ENCODE assay signal across 1 cellular context in the genomic region with DNA sequence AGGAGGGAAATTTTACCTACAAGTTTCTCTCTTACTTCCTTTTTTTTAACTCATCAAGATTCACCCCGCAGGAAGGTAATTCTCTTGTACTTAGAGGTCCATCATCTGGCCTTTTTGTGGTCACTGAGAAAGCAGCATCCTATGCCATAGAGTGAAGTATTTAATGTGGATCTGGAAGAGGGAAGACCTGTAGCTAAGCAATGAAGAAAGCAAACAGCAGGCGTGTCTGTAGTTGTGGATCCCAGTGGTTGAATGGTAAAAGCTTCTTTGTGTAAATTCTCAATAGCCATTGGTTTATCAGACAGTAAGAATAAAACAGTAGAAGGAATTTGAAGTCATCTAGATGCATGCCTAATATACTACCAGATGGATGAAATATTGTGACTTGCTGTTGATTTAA.
TF ChIP-seq lines count a peak whose summit lies in the region.

No MANE protein-coding gene starts in this region.

TF ChIP-seq in GM23338, 12 proteins besides CTCF, POLR2A, EP300 and RAD21 (continued from another document):
- no peak for TF ChIP-seq STAT1 (IDR thresholded peaks at IDR 0.05; ENCODE audit: unreplicated experiment)
